24 cellular contexts compared by ENCODE assay signal in the genomic region with DNA sequence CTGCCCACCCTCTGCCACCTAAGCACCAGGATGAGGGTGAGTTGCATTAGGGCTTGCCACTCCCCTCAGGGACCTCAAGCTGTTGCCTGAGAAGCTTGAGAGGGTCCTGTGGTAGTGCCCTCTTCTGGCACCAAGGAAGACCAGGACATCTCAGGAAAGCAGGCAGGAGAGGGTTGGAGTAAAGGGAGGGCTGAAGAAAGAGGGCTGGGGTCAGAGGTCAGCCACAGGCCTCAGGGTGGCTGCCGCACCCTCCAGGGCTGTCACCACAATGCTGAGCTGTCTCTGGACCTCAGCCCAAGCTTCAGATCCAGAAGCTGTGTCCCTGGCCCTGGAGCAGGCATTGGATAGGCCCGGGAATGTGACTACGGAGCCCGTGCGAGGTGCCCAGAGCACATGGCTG. TPM values are rescaled to one million over a fixed set of nuclear protein-coding genes. Genes with fewer than 3 reads are reported as not detected.
DNase-seq lines count a peak whose midpoint lies in the region; ATAC-seq, FAIRE-seq and TF ChIP-seq lines count a peak whose summit lies in the region.
"Had no signal": no experiment of that assay in that cellular context is flagged by ENCODE, and none has a peak within 500 bp of the region (broad histone marks: within the 10 kb centered on the region; RNA-seq: fewer than 3 reads in every experiment).

No MANE protein-coding gene starts in this region.

- H3K4me3 ChIP-seq in DND-41 (ENCODE audit: low read depth in 1 of 2, low read length in 2 of 2), result no peak overlapping the region
- H3K4me3 ChIP-seq in GM12878, result no peak overlapping the region
- peak overlapping the region in 1 of 2 donors; percentile 45 for H3K4me3 ChIP-seq in neuronal stem cell (ENCODE audit: low read length in 2 of 2)
- H3K4me3 ChIP-seq: GM23248 had no signal

- peaks cover 27% of the 10 kb centered on the region for H3K4me1 Mint-ChIP-seq in activated naive CD8-positive, alpha-beta T cell treated with anti-CD3 and anti-CD28 coated beads for 36 hours

- no peak overlapping the region for H3K27ac ChIP-seq in DND-41 (ENCODE audit: low read length)
- H3K27ac ChIP-seq in GM12878 (ENCODE audit: control insufficient read depth, insufficient read depth), result no peak overlapping the region
- H3K27ac ChIP-seq in neuronal stem cell (replicated peaks; ENCODE audit: low read length), result no peak overlapping the region
- H3K27ac ChIP-seq: GM23248 had no signal

- peaks cover 37% of the 10 kb centered on the region for H3K36me3 ChIP-seq in DND-41 (ENCODE audit: insufficient read depth, low read length)
- H3K36me3 ChIP-seq in GM12878 (ENCODE audit: control insufficient read depth in 2 of 2, insufficient read depth in 2 of 2, low read length in 1 of 2), result peaks cover 0 to 5% of the 10 kb centered on the region in 2 experiments; a peak in 3 of 4 replicates
- H3K36me3 ChIP-seq in neuronal stem cell (replicated peaks in 1 of 2; ENCODE audit: control insufficient read depth in 2 of 2, insufficient read depth in 2 of 2, low read length in 2 of 2), result peaks cover 21 to 40% of the 10 kb centered on the region in 2 donors
- H3K36me3 ChIP-seq: BE2C had no signal

- H2AFZ ChIP-seq in DND-41 (ENCODE audit: low read depth, low read length), result no peak overlapping the region
- H2AFZ ChIP-seq in GM12878 (ENCODE audit: control insufficient read depth, low read depth, low read length), result no peak overlapping the region
- H2AFZ ChIP-seq in neuronal stem cell (ENCODE audit: low read length), result no peak overlapping the region
- H2AFZ ChIP-seq: GM23248 had no signal

- SMC1A ChIA-PET in GM12878 (lab: Charles Lee; ENCODE audit: uncharacterized antibody, unreplicated experiment), result no interaction called here

- no peak overlapping the region for H2BK5ac ChIP-seq in neuronal stem cell (ENCODE audit: low read length)

- no peak overlapping the region for H2BK12ac ChIP-seq in neuronal stem cell (ENCODE audit: low read length)

- TF ChIP-seq CTCF in DND-41 (IDR thresholded peaks at IDR 0.05; ENCODE audit: borderline replicate concordance, extremely low read depth, low read length, poor library complexity, severe bottlenecking), result peak; percentile 4
- no peak for TF ChIP-seq CTCF in GM12878 (IDR thresholded peaks at IDR 0.05 in 2 of 3, conservative IDR thresholded peaks at IDR 0.05 in 1 of 3; ENCODE audit: control insufficient read depth in 2 of 3, extremely low read depth in 1 of 3, insufficient read depth in 1 of 3, low read depth in 3 of 3, low read length in 3 of 3)

- H4K91ac ChIP-seq in neuronal stem cell (ENCODE audit: low read depth, low read length, poor library complexity), result no peak overlapping the region

- peaks cover 11% of the 10 kb centered on the region for H3K36me3 Mint-ChIP-seq in activated naive CD8-positive, alpha-beta T cell treated with anti-CD3 and anti-CD28 coated beads for 36 hours

- 98% methylated on average over 5 of the region's 5 CpGs for WGBS in GM12878 (ENCODE audit: insufficient coverage, insufficient replicate concordance, low lambda C conversion rate, missing lambda C conversion rate)
- WGBS in neuronal stem cell (ENCODE audit: extremely low coverage in 2 of 2, insufficient read length in 2 of 2, insufficient replicate concordance in 1 of 2), 2 donors, result no CpG with 5 or more reads among the region's 5 CpGs

- H2BK15ac ChIP-seq in neuronal stem cell (ENCODE audit: low read length), result no peak overlapping the region

- CTCF ChIA-PET in GM12878 (lab: Yijun Ruan, JAX), result no interaction called here

- POLR2A ChIA-PET in GM12878 (lab: Charles Lee), result interaction anchor here (1.0 to 2.1 kb wide), 2 partner anchors 16 to 24 kb away, joined by 3 to 5 read pairs; no protein-coding TSS in a partner anchor

- no peak overlapping the region for H3K18ac ChIP-seq in neuronal stem cell (ENCODE audit: low read length)

- H3K9ac ChIP-seq in DND-41 (ENCODE audit: low read depth, low read length), result no peak overlapping the region; the same call in 1 of the 2 replicates
- H3K9ac ChIP-seq in GM12878 (ENCODE audit: control insufficient read depth, insufficient read depth, low read length), result no peak overlapping the region
- H3K9ac ChIP-seq in neuronal stem cell (ENCODE audit: low read depth, low read length, poor library complexity), result peak overlapping the region; percentile 24
- H3K9ac ChIP-seq: GM23248 had no signal

- RAD21 ChIA-PET in GM12878 (lab: Charles Lee; ENCODE audit: unreplicated experiment), result interaction anchor here (0.5 kb wide), 1 partner anchor 17 kb away, joined by 5 read pairs; no protein-coding TSS in a partner anchor

- FAIRE-seq in GM12878 (lab: Jason Lieb, UNC), result no peak
- FAIRE-seq in GM12891 (lab: Jason Lieb, UNC), result no peak
- FAIRE-seq: GM12892, GM18507, H54, HTR-8/SVneo had no signal

- peaks cover 30% of the 10 kb centered on the region for H4K20me1 ChIP-seq in DND-41 (ENCODE audit: insufficient read depth, low read length)
- H4K20me1 ChIP-seq in GM12878 (ENCODE audit: control insufficient read depth, insufficient read depth), result no peaks in the 10 kb centered on the region

- no peak overlapping the region for H3K27ac Mint-ChIP-seq in activated naive CD8-positive, alpha-beta T cell treated with anti-CD3 and anti-CD28 coated beads for 36 hours
- H3K27ac Mint-ChIP-seq: CD8-positive, alpha-beta T cell; HFFc6 had no signal

- no peak for TF ChIP-seq RAD21 in GM12878 (IDR thresholded peaks at IDR 0.05; ENCODE audit: insufficient read depth, low read depth, low read length)

- H3K79me1 ChIP-seq in neuronal stem cell (ENCODE audit: low read depth, low read length), result peaks cover 6% of the 10 kb centered on the region

- no peak overlapping the region for H3K14ac ChIP-seq in neuronal stem cell (ENCODE audit: low read length)

- H3K27me3 Mint-ChIP-seq in activated naive CD8-positive, alpha-beta T cell treated with anti-CD3 and anti-CD28 coated beads for 36 hours, result no peaks in the 10 kb centered on the region

- H4K8ac ChIP-seq in neuronal stem cell (ENCODE audit: low read depth, low read length), result no peak overlapping the region

- no peak overlapping the region for H3K23ac ChIP-seq in neuronal stem cell (ENCODE audit: low read depth, low read length, poor library complexity)

- no peak overlapping the region for H3K4me3 Mint-ChIP-seq in activated naive CD8-positive, alpha-beta T cell treated with anti-CD3 and anti-CD28 coated beads for 36 hours
- H3K4me3 Mint-ChIP-seq: CD8-positive, alpha-beta T cell; HFFc6 had no signal

- intact Hi-C loops in GM12878 (cut with micrococcal nuclease; ENCODE audit: unreplicated experiment), result no loop called here

- no peaks in the 10 kb centered on the region for H3K27me3 ChIP-seq in DND-41 (ENCODE audit: insufficient read depth, low read length, poor library complexity)
- no peaks in the 10 kb centered on the region for H3K27me3 ChIP-seq in GM12878 (replicated peaks in 1 of 2; ENCODE audit: control insufficient read depth in 2 of 2, insufficient read depth in 2 of 2, low read length in 1 of 2)
- peaks cover 0 to 4% (median 0%) of the 10 kb centered on the region in 3 experiments for H3K27me3 ChIP-seq in neuronal stem cell (ENCODE audit: control insufficient read depth in 3 of 3, insufficient read depth in 3 of 3, low read depth in 1 of 3, low read length in 3 of 3)
- H3K27me3 ChIP-seq: BE2C had no signal

- peak; percentile 59 for DNase-seq in 8988T
- DNase-seq in DND-41, result no peak
- DNase-seq in GM12878 (ENCODE audit: low read depth, low spot score), result no peak
- no peak for DNase-seq in neuronal stem cell (ENCODE audit: low spot score)
- DNase-seq in NCI-H1436 treated with DMSO at 0.1 percent for 48 hours (lab: John Stamatoyannopoulos, UW), result no peak
- no peak for DNase-seq in GM12891 (ENCODE audit: insufficient read length, low spot score)
- DNase-seq in activated naive CD8-positive, alpha-beta T cell treated with anti-CD3 and anti-CD28 coated beads for 36 hours, result no peak
- DNase-seq: BE2C; Calu3; CD8-positive, alpha-beta T cell; DMS79 treated with DMSO at 0.1 percent for 48 hours; EL; GM23248; HFFc6; IMR-90; KBM-7 had no signal

- H3K4me1 ChIP-seq in DND-41 (ENCODE audit: insufficient read depth, low read length) (peaks cover 36% of the 10 kb centered on the region), GM12878 (ENCODE audit: control insufficient read depth, insufficient read depth, low read length) (peaks cover 8% of the 10 kb centered on the region), neuronal stem cell (ENCODE audit: control insufficient read depth in 2 of 2, insufficient read depth in 1 of 2, low read depth in 1 of 2, low read length in 2 of 2) (peaks cover 2 to 3% of the 10 kb centered on the region in 2 donors)
- H3K4me1 ChIP-seq: BE2C had no signal

- ATAC-seq in DND-41 (ENCODE audit: insufficient read depth, low read depth) (no peak), GM12878 (no peak)
- ATAC-seq: CD8-positive, alpha-beta T cell; HCT116 had no signal

- no peak overlapping the region for H2AK5ac ChIP-seq in neuronal stem cell (ENCODE audit: low read depth, low read length)

- TF ChIP-seq EP300 in GM12878 (IDR thresholded peaks at IDR 0.05; ENCODE audit: borderline replicate concordance in 1 of 2, control insufficient read depth in 1 of 2, low read depth in 2 of 2, low read length in 2 of 2), result no peak

- in situ Hi-C loops in GM12878 (cut with MboI), result no loop called here

- H2BK120ac ChIP-seq in neuronal stem cell (ENCODE audit: low read depth, low read length), result no peak overlapping the region

- H3K4ac ChIP-seq in neuronal stem cell (ENCODE audit: low read length), result no peak overlapping the region

- no peak for TF ChIP-seq POLR2A in GM12878 (IDR thresholded peaks at IDR 0.05; ENCODE audit: low read depth, low read length)
- no peak for TF ChIP-seq POLR2A in GM12891 (IDR thresholded peaks at IDR 0.05; ENCODE audit: low read depth, low read length)

- H3K79me2 ChIP-seq in DND-41 (ENCODE audit: insufficient read depth, low read length), result peaks cover 42% of the 10 kb centered on the region
- peaks cover 5% of the 10 kb centered on the region for H3K79me2 ChIP-seq in GM12878 (ENCODE audit: control insufficient read depth, insufficient read depth, low read length)

- no peaks in the 10 kb centered on the region for H3K9me3 ChIP-seq in DND-41 (ENCODE audit: insufficient read depth, low read length, severe bottlenecking)
- no peaks in the 10 kb centered on the region for H3K9me3 ChIP-seq in GM12878 (replicated peaks; ENCODE audit: control insufficient read depth, insufficient read depth, low read length)
- no peaks in the 10 kb centered on the region for H3K9me3 ChIP-seq in neuronal stem cell (replicated peaks in 1 of 2; ENCODE audit: control insufficient read depth in 2 of 2, insufficient read depth in 1 of 2, low read depth in 1 of 2, low read length in 2 of 2)
- H3K9me3 ChIP-seq: BE2C had no signal

- H3K4me2 ChIP-seq in DND-41 (ENCODE audit: insufficient read depth, low read length), result peak overlapping the region; percentile 12; the same call in 1 of the 2 replicates
- H3K4me2 ChIP-seq in GM12878 (ENCODE audit: control insufficient read depth, insufficient read depth), result no peak overlapping the region
- H3K4me2 ChIP-seq in neuronal stem cell (ENCODE audit: insufficient read depth, low read length, poor library complexity, severe bottlenecking), result no peak overlapping the region

- no peaks in the 10 kb centered on the region for H3K9me3 Mint-ChIP-seq in activated naive CD8-positive, alpha-beta T cell treated with anti-CD3 and anti-CD28 coated beads for 36 hours
- H3K9me3 Mint-ChIP-seq: CD14-positive monocyte; CD8-positive, alpha-beta T cell; HFFc6 had no signal

- no TSS peak for BruUV-seq in GM12878 (replicated peaks; lab: Mats Ljungman, UMichigan)

RNA-seq across cellular contexts. Expression of gene SAC3D1, which starts 4.1 kb away (rescaled TPM):
- total RNA-seq in GM12878 (2013; cell fraction: nucleolus; rRNA removed), result 3.2 and 4.1 TPM in 2 replicates
- total RNA-seq in GM12878 (2014; rRNA removed) (11.9 and 16.2 TPM in 2 replicates), GM12878 (2014; rRNA removed; fragmentation: Illumina TruSeq; extraction: Trizol) (6.8 and 8.1 TPM in 2 replicates), GM12878 (2021) (32.5 and 34.9 TPM in 2 replicates)
- 1.0 TPM for polyA plus RNA-seq in GM12878 (2011; ENCODE audit: low read depth)
- polyA plus RNA-seq in GM12878 (2011; rRNA removed) (2.5 and 4.7 TPM in 2 replicates), GM12878 (2014; fragmentation: Illumina TruSeq; extraction: Trizol) (0.40 and 2.9 TPM in 2 replicates), GM12878 (2014; fragmentation: Nextera tagmentation; extraction: Ambion mirVana) (1 to 10 TPM in 1 of 2 experiments, under 1 TPM in 1; 0.16 to 1.7 TPM), GM12878 (2014; rRNA removed) (26.3 and 27.0 TPM in 2 replicates), GM12878 (2016; fragmentation: Nextera tagmentation; extraction: Ambion mirVana) (10 to 100 TPM; 28.6 to 44.6 TPM)
- 11.3 and 19.5 TPM in 2 replicates for polyA plus RNA-seq in GM12878 (2011; cell fraction: cytosol; rRNA removed)
- polyA plus RNA-seq in GM12878 (2011; cell fraction: nucleus; rRNA removed), result 9.7 and 16.3 TPM in 2 replicates
- polyA plus RNA-seq in GM12878 (2012), result 11.1 and 12.5 TPM in 2 replicates
- 5.1 and 7.9 TPM in 2 replicates for polyA minus RNA-seq in GM12878 (2011; rRNA and poly(A)+ RNA removed)
- 5.9 and 11.5 TPM in 2 replicates for polyA minus RNA-seq in GM12878 (2011; cell fraction: cytosol; rRNA and poly(A)+ RNA removed)
- 1.8 and 4.2 TPM in 2 replicates for polyA minus RNA-seq in GM12878 (2011; cell fraction: nucleus; rRNA and poly(A)+ RNA removed)
- polyA plus RNA-seq in neuronal stem cell (2013, experiment 1 of 2), result 12.7 TPM
- polyA plus RNA-seq in neuronal stem cell (2013, experiment 2 of 2), result 12.4 TPM
- 10.0 TPM for polyA plus RNA-seq in GM12891 (2012; ENCODE audit: low read depth, missing spikeins)
- 10 to 100 TPM; 16.2 to 17.3 TPM for total RNA-seq in activated naive CD8-positive, alpha-beta T cell treated with anti-CD3 and anti-CD28 coated beads for 36 hours

RNA-seq across cellular contexts. Expression of gene NAALADL1, which starts 13.3 kb away (rescaled TPM):
- total RNA-seq in GM12878 (2013; cell fraction: nucleolus; rRNA removed), result 0.95 and 1.0 TPM in 2 replicates
- total RNA-seq in GM12878 (2014; rRNA removed), result 4.7 TPM in 2 replicates
- total RNA-seq in GM12878 (2014; rRNA removed; fragmentation: Illumina TruSeq; extraction: Trizol), result 2.7 and 4.2 TPM in 2 replicates
- total RNA-seq in GM12878 (2021), result 3.3 and 4.0 TPM in 2 replicates
- polyA plus RNA-seq in GM12878 (2011; ENCODE audit: low read depth), result 6.5 TPM
- 0.24 and 0.77 TPM in 2 replicates for polyA plus RNA-seq in GM12878 (2011; rRNA removed)
- 0.25 and 0.70 TPM in 2 replicates for polyA plus RNA-seq in GM12878 (2011; cell fraction: cytosol; rRNA removed)
- polyA plus RNA-seq in GM12878 (2011; cell fraction: nucleus; rRNA removed), result 1.5 and 2.4 TPM in 2 replicates
- polyA plus RNA-seq in GM12878 (2012), result 11.2 and 13.3 TPM in 2 replicates
- 0.27 and 1.6 TPM in 2 replicates for polyA plus RNA-seq in GM12878 (2014; fragmentation: Illumina TruSeq; extraction: Trizol)
- polyA plus RNA-seq in GM12878 (2014; fragmentation: Nextera tagmentation; extraction: Ambion mirVana), result 1 to 10 TPM; 1.3 TPM
- 5.5 and 7.1 TPM in 2 replicates for polyA plus RNA-seq in GM12878 (2014; rRNA removed)
- polyA plus RNA-seq in GM12878 (2016; fragmentation: Nextera tagmentation; extraction: Ambion mirVana), result 1 to 10 TPM; 1.1 to 1.4 TPM
- 0.15 TPM in 1 of 2 replicates, not detected in the other for polyA minus RNA-seq in GM12878 (2011; rRNA and poly(A)+ RNA removed)
- polyA minus RNA-seq in GM12878 (2011; cell fraction: cytosol; rRNA and poly(A)+ RNA removed), result not detected in 2 replicates
- not detected in 2 replicates for polyA minus RNA-seq in GM12878 (2011; cell fraction: nucleus; rRNA and poly(A)+ RNA removed)
- 3.3 TPM for polyA plus RNA-seq in neuronal stem cell (2013, experiment 1 of 2)
- polyA plus RNA-seq in neuronal stem cell (2013, experiment 2 of 2), result 2.6 TPM
- polyA plus RNA-seq in GM12891 (2012; ENCODE audit: low read depth, missing spikeins), result 17.7 TPM
- 10 to 100 TPM in 1 of 2 experiments, 1 to 10 TPM in 1; 9.8 to 10.3 TPM for total RNA-seq in activated naive CD8-positive, alpha-beta T cell treated with anti-CD3 and anti-CD28 coated beads for 36 hours
- total RNA-seq: A172, Calu3, G401, HFFc6 had no signal

RNA-seq across cellular contexts. Expression of gene SNX15, which starts 17.8 kb away (rescaled TPM):
- total RNA-seq in GM12878 (2013; cell fraction: nucleolus; rRNA removed), result 9.9 and 10.9 TPM in 2 replicates
- 17.7 and 18.4 TPM in 2 replicates for total RNA-seq in GM12878 (2014; rRNA removed)
- 10.0 and 11.4 TPM in 2 replicates for total RNA-seq in GM12878 (2014; rRNA removed; fragmentation: Illumina TruSeq; extraction: Trizol)
- 23.4 and 24.0 TPM in 2 replicates for total RNA-seq in GM12878 (2021)
- polyA plus RNA-seq in GM12878 (2011; ENCODE audit: low read depth), result 4.9 TPM
- 0.39 and 2.7 TPM in 2 replicates for polyA plus RNA-seq in GM12878 (2011; rRNA removed)
- 12.2 and 13.6 TPM in 2 replicates for polyA plus RNA-seq in GM12878 (2011; cell fraction: cytosol; rRNA removed)
- 7.6 and 10.8 TPM in 2 replicates for polyA plus RNA-seq in GM12878 (2011; cell fraction: nucleus; rRNA removed)
- polyA plus RNA-seq in GM12878 (2012), result 11.9 and 13.4 TPM in 2 replicates
- 0.35 and 14.8 TPM in 2 replicates for polyA plus RNA-seq in GM12878 (2014; fragmentation: Illumina TruSeq; extraction: Trizol)
- polyA plus RNA-seq in GM12878 (2014; fragmentation: Nextera tagmentation; extraction: Ambion mirVana), result 1 to 10 TPM; 2.4 to 3.3 TPM
- 17.4 and 18.3 TPM in 2 replicates for polyA plus RNA-seq in GM12878 (2014; rRNA removed)
- 10 to 100 TPM; 18.3 to 19.8 TPM for polyA plus RNA-seq in GM12878 (2016; fragmentation: Nextera tagmentation; extraction: Ambion mirVana)
- 3.1 and 6.1 TPM in 2 replicates for polyA minus RNA-seq in GM12878 (2011; rRNA and poly(A)+ RNA removed)
- 2.3 and 3.7 TPM in 2 replicates for polyA minus RNA-seq in GM12878 (2011; cell fraction: cytosol; rRNA and poly(A)+ RNA removed)
- polyA minus RNA-seq in GM12878 (2011; cell fraction: nucleus; rRNA and poly(A)+ RNA removed), result 2.2 and 2.6 TPM in 2 replicates
- 15.9 TPM for polyA plus RNA-seq in neuronal stem cell (2013, experiment 1 of 2)
- polyA plus RNA-seq in neuronal stem cell (2013, experiment 2 of 2), result 17.1 TPM
- polyA plus RNA-seq in GM12891 (2012; ENCODE audit: low read depth, missing spikeins), result 11.5 TPM
- 1 to 10 TPM; 7.3 to 9.0 TPM for total RNA-seq in activated naive CD8-positive, alpha-beta T cell treated with anti-CD3 and anti-CD28 coated beads for 36 hours

RNA-seq across cellular contexts. Expression of gene ARL2, which starts 31.1 kb away (rescaled TPM):
- total RNA-seq in GM12878 (2013; cell fraction: nucleolus; rRNA removed), result 12.4 and 13.8 TPM in 2 replicates
- total RNA-seq in GM12878 (2014; rRNA removed) (109 and 113 TPM in 2 replicates), GM12878 (2014; rRNA removed; fragmentation: Illumina TruSeq; extraction: Trizol) (46.6 and 49.1 TPM in 2 replicates), GM12878 (2021) (75.1 and 78.4 TPM in 2 replicates)
- polyA plus RNA-seq in GM12878 (2011; ENCODE audit: low read depth), result 38.1 TPM
- polyA plus RNA-seq in GM12878 (2011; rRNA removed) (31.5 and 71.7 TPM in 2 replicates), GM12878 (2014; fragmentation: Illumina TruSeq; extraction: Trizol) (24.5 and 49.2 TPM in 2 replicates), GM12878 (2014; fragmentation: Nextera tagmentation; extraction: Ambion mirVana) (10 to 100 TPM in 1 of 2 experiments, 1 to 10 TPM in 1; 4.1 to 18.6 TPM), GM12878 (2014; rRNA removed) (112 and 123 TPM in 2 replicates), GM12878 (2016; fragmentation: Nextera tagmentation; extraction: Ambion mirVana) (100 to 1,000 TPM; 137 to 138 TPM)
- 70.5 and 91.1 TPM in 2 replicates for polyA plus RNA-seq in GM12878 (2011; cell fraction: cytosol; rRNA removed)
- polyA plus RNA-seq in GM12878 (2011; cell fraction: nucleus; rRNA removed), result 45.5 and 46.3 TPM in 2 replicates
- polyA plus RNA-seq in GM12878 (2012), result 65.4 and 81.8 TPM in 2 replicates
- polyA minus RNA-seq in GM12878 (2011; rRNA and poly(A)+ RNA removed), result 18.9 and 28.1 TPM in 2 replicates
- polyA minus RNA-seq in GM12878 (2011; cell fraction: cytosol; rRNA and poly(A)+ RNA removed), result 29.0 and 29.4 TPM in 2 replicates
- polyA minus RNA-seq in GM12878 (2011; cell fraction: nucleus; rRNA and poly(A)+ RNA removed), result 7.7 and 10.0 TPM in 2 replicates
- polyA plus RNA-seq in neuronal stem cell (2013, experiment 1 of 2), result 238 TPM
- 230 TPM for polyA plus RNA-seq in neuronal stem cell (2013, experiment 2 of 2)
- 94.2 TPM for polyA plus RNA-seq in GM12891 (2012; ENCODE audit: low read depth, missing spikeins)
- 100 to 1,000 TPM; 114 TPM for total RNA-seq in activated naive CD8-positive, alpha-beta T cell treated with anti-CD3 and anti-CD28 coated beads for 36 hours

RNA-seq across cellular contexts. Expression of gene CDCA5, which starts 38.8 kb away (rescaled TPM):
- 14.2 and 15.0 TPM in 2 replicates for total RNA-seq in GM12878 (2013; cell fraction: nucleolus; rRNA removed)
- 54.8 and 58.4 TPM in 2 replicates for total RNA-seq in GM12878 (2014; rRNA removed)
- total RNA-seq in GM12878 (2014; rRNA removed; fragmentation: Illumina TruSeq; extraction: Trizol), result 46.1 and 47.9 TPM in 2 replicates
- 78.1 and 81.4 TPM in 2 replicates for total RNA-seq in GM12878 (2021)
- 25.0 TPM for polyA plus RNA-seq in GM12878 (2011; ENCODE audit: low read depth)
- 32.4 and 44.0 TPM in 2 replicates for polyA plus RNA-seq in GM12878 (2011; rRNA removed)
- polyA plus RNA-seq in GM12878 (2011; cell fraction: cytosol; rRNA removed), result 57.8 and 59.5 TPM in 2 replicates
- polyA plus RNA-seq in GM12878 (2011; cell fraction: nucleus; rRNA removed), result 41.6 and 51.2 TPM in 2 replicates
- 38.6 and 41.4 TPM in 2 replicates for polyA plus RNA-seq in GM12878 (2012)
- polyA plus RNA-seq in GM12878 (2014; fragmentation: Illumina TruSeq; extraction: Trizol), result 44.7 and 71.4 TPM in 2 replicates
- polyA plus RNA-seq in GM12878 (2014; fragmentation: Nextera tagmentation; extraction: Ambion mirVana), result 10 to 100 TPM; 21.2 to 34.3 TPM
- 77.6 and 80.6 TPM in 2 replicates for polyA plus RNA-seq in GM12878 (2014; rRNA removed)
- polyA plus RNA-seq in GM12878 (2016; fragmentation: Nextera tagmentation; extraction: Ambion mirVana), result 100 to 1,000 TPM; 105 to 107 TPM
- 23.2 and 37.9 TPM in 2 replicates for polyA minus RNA-seq in GM12878 (2011; rRNA and poly(A)+ RNA removed)
- 17.2 and 25.3 TPM in 2 replicates for polyA minus RNA-seq in GM12878 (2011; cell fraction: cytosol; rRNA and poly(A)+ RNA removed)
- 15.6 and 19.2 TPM in 2 replicates for polyA minus RNA-seq in GM12878 (2011; cell fraction: nucleus; rRNA and poly(A)+ RNA removed)
- 31.7 TPM for polyA plus RNA-seq in neuronal stem cell (2013, experiment 1 of 2)
- 31.8 TPM for polyA plus RNA-seq in neuronal stem cell (2013, experiment 2 of 2)
- 43.2 TPM for polyA plus RNA-seq in GM12891 (2012; ENCODE audit: low read depth, missing spikeins)
- 100 to 1,000 TPM; 130 to 134 TPM for total RNA-seq in activated naive CD8-positive, alpha-beta T cell treated with anti-CD3 and anti-CD28 coated beads for 36 hours
